Comparison of ENCODE assay signal across 18 cellular contexts in genomic region chr14:45359766-45360165, GRCh38.
"Had no signal": no experiment of that assay in that cellular context is flagged by ENCODE, and none has a peak within 500 bp of the region (broad histone marks: within the 10 kb centered on the region; RNA-seq: fewer than 3 reads in every experiment).

No MANE protein-coding gene starts in this region.

- DNase-seq: activated CD4-positive, alpha-beta T cell treated with anti-CD3 and anti-CD28 coated beads, Interleukin-2, amount 10 ng/mL, durations not matched to agents 7 days and 5 days; activated CD8-positive, alpha-beta memory T cell treated with anti-CD3 and anti-CD28 coated beads, Interleukin-2, amount 50 U/mL, for 48 hours; activated naive CD8-positive, alpha-beta T cell treated with anti-CD3 and anti-CD28 coated beads for 36 hours; activated T-cell treated with anti-CD3 and anti-CD28 coated beads, Interleukin-2, amount 50 U/mL, for 72 hours; anterior cingulate cortex; effector memory CD8-positive, alpha-beta T cell; erythroblast; left ventricle myocardium inferior; retina; stimulated activated CD4-positive, alpha-beta T cell treated with anti-CD3 and anti-CD28 coated beads, Interleukin-4, amount 100 ng/mL, for 1 hour; stimulated activated naive B cell treated with anti-CD40 and anti-IgM and Interleukin-4, amounts not matched to agents 10 μg/mL and 1 μg/mL and 100 μg/mL, for 72 hours; tibial artery had no signal

- H3K36me3 ChIP-seq: breast epithelium, left ventricle myocardium inferior, tibial artery had no signal

- H3K9me3 ChIP-seq: breast epithelium, left ventricle myocardium inferior, tibial artery had no signal

- ATAC-seq: activated T-cell treated with anti-CD3 and anti-CD28 coated beads, Interleukin-2, amount 50 U/mL, for 72 hours; effector memory CD8-positive, alpha-beta T cell; natural killer cell treated with Interleukin-12 subunit alpha and Interleukin-12 subunit beta and Interleukin-15 and Interleukin-18, amount 100 ng/mL, for 72 hours; stimulated activated naive B cell treated with anti-CD40 and anti-IgM and Interleukin-4, amounts not matched to agents 10 μg/mL and 1 μg/mL and 100 μg/mL, for 72 hours had no signal

- H3K9me3 Mint-ChIP-seq: activated CD4-positive, alpha-beta T cell treated with anti-CD3 and anti-CD28 coated beads, Interleukin-2, amount 10 ng/mL, durations not matched to agents 7 days and 5 days; activated naive CD8-positive, alpha-beta T cell treated with anti-CD3 and anti-CD28 coated beads for 36 hours; activated T-cell treated with anti-CD3 and anti-CD28 coated beads, Interleukin-2, amount 50 U/mL, for 72 hours; dendritic cell treated with granulocyte-macrophage colony-stimulating factor and Interleukin-4, amounts not matched to agents 40 ng/mL and 50 ng/mL, for 4 days; memory B cell had no signal

- H3K4me3 ChIP-seq: breast epithelium, hepatocyte, left ventricle myocardium inferior, tibial artery had no signal

- FAIRE-seq: keratinocyte had no signal

- H3K36me3 Mint-ChIP-seq: activated naive CD8-positive, alpha-beta T cell treated with anti-CD3 and anti-CD28 coated beads for 36 hours; memory B cell; natural killer cell treated with Interleukin-12 subunit alpha and Interleukin-12 subunit beta and Interleukin-15 and Interleukin-18, amount 100 ng/mL, for 72 hours; stimulated activated naive B cell treated with anti-CD40 and anti-IgM and Interleukin-4, amounts not matched to agents 10 μg/mL and 1 μg/mL and 100 μg/mL, for 72 hours had no signal

- H3K4me3 Mint-ChIP-seq: activated CD4-positive, alpha-beta T cell treated with anti-CD3 and anti-CD28 coated beads, Interleukin-2, amount 10 ng/mL, durations not matched to agents 7 days and 5 days; activated naive CD8-positive, alpha-beta T cell treated with anti-CD3 and anti-CD28 coated beads for 36 hours; activated T-cell treated with anti-CD3 and anti-CD28 coated beads, Interleukin-2, amount 50 U/mL, for 72 hours; dendritic cell treated with granulocyte-macrophage colony-stimulating factor and Interleukin-4, amounts not matched to agents 40 ng/mL and 50 ng/mL, for 4 days; effector memory CD8-positive, alpha-beta T cell; memory B cell; natural killer cell treated with Interleukin-12 subunit alpha and Interleukin-12 subunit beta and Interleukin-15 and Interleukin-18, amount 100 ng/mL, for 72 hours; stimulated activated naive B cell treated with anti-CD40 and anti-IgM and Interleukin-4, amounts not matched to agents 10 μg/mL and 1 μg/mL and 100 μg/mL, for 72 hours had no signal

- H3K27ac Mint-ChIP-seq: activated CD4-positive, alpha-beta T cell treated with anti-CD3 and anti-CD28 coated beads, Interleukin-2, amount 10 ng/mL, durations not matched to agents 7 days and 5 days; activated naive CD8-positive, alpha-beta T cell treated with anti-CD3 and anti-CD28 coated beads for 36 hours; activated T-cell treated with anti-CD3 and anti-CD28 coated beads, Interleukin-2, amount 50 U/mL, for 72 hours; dendritic cell treated with granulocyte-macrophage colony-stimulating factor and Interleukin-4, amounts not matched to agents 40 ng/mL and 50 ng/mL, for 4 days; effector memory CD8-positive, alpha-beta T cell; memory B cell; natural killer cell treated with Interleukin-12 subunit alpha and Interleukin-12 subunit beta and Interleukin-15 and Interleukin-18, amount 100 ng/mL, for 72 hours; stimulated activated naive B cell treated with anti-CD40 and anti-IgM and Interleukin-4, amounts not matched to agents 10 μg/mL and 1 μg/mL and 100 μg/mL, for 72 hours had no signal

- H3K27me3 ChIP-seq: breast epithelium, hepatocyte, tibial artery had no signal

- H3K4me1 ChIP-seq: breast epithelium, tibial artery had no signal

- H3K27me3 Mint-ChIP-seq: activated naive CD8-positive, alpha-beta T cell treated with anti-CD3 and anti-CD28 coated beads for 36 hours; dendritic cell treated with granulocyte-macrophage colony-stimulating factor and Interleukin-4, amounts not matched to agents 40 ng/mL and 50 ng/mL, for 4 days; effector memory CD8-positive, alpha-beta T cell; memory B cell; natural killer cell treated with Interleukin-12 subunit alpha and Interleukin-12 subunit beta and Interleukin-15 and Interleukin-18, amount 100 ng/mL, for 72 hours; stimulated activated naive B cell treated with anti-CD40 and anti-IgM and Interleukin-4, amounts not matched to agents 10 μg/mL and 1 μg/mL and 100 μg/mL, for 72 hours had no signal

- H3K4me1 Mint-ChIP-seq: activated CD4-positive, alpha-beta T cell treated with anti-CD3 and anti-CD28 coated beads, Interleukin-2, amount 10 ng/mL, durations not matched to agents 7 days and 5 days; activated naive CD8-positive, alpha-beta T cell treated with anti-CD3 and anti-CD28 coated beads for 36 hours; memory B cell; stimulated activated naive B cell treated with anti-CD40 and anti-IgM and Interleukin-4, amounts not matched to agents 10 μg/mL and 1 μg/mL and 100 μg/mL, for 72 hours had no signal
